18 cellular contexts compared by ENCODE assay signal in genomic region chr10:35446439-35446838, GRCh38.
A peak's percentile ranks its signal among the peaks of the same experiment; 100 is the strongest.
DNase-seq lines count a peak whose midpoint lies in the region; ATAC-seq and TF ChIP-seq lines count a peak whose summit lies in the region.
"Had no signal": no experiment of that assay in that cellular context is flagged by ENCODE, and none has a peak within 500 bp of the region (broad histone marks: within the 10 kb centered on the region; RNA-seq: fewer than 3 reads in every experiment).

No MANE protein-coding gene starts in this region.

- H3K27me3 ChIP-seq in GM23248 (replicated peaks; ENCODE audit: insufficient read depth) (no peaks in the 10 kb centered on the region), MM.1S (replicated peaks; ENCODE audit: insufficient read depth, low read length) (no peaks in the 10 kb centered on the region)
- H3K27me3 ChIP-seq: cardiac muscle cell had no signal

- H3K4me1 ChIP-seq in GM23248 (ENCODE audit: insufficient read depth) (peaks cover 56% of the 10 kb centered on the region), MM.1S (ENCODE audit: low read length) (0 out of 2 replicates have a peak, but pooled peaks cover 2% of the 10 kb centered on the region)

- peak overlapping the region; percentile 42 for H3K27ac Mint-ChIP-seq in chondrocyte (ENCODE audit: unreplicated experiment)
- H3K27ac Mint-ChIP-seq: nephron progenitor cell had no signal

- peaks cover 6% of the 10 kb centered on the region for H3K36me3 Mint-ChIP-seq in chondrocyte (ENCODE audit: low read depth)

- DNase-seq in AG08395 (ENCODE audit: low spot score) (peak; percentile 21), GM23248 (peak; percentile 30), chondrocyte (ENCODE audit: low spot score) (no peak), myocyte (ENCODE audit: low read depth) (peak; percentile 72), DMS153 (lab: John Stamatoyannopoulos, UW) (no peak), COLO668 (lab: John Stamatoyannopoulos, UW; ENCODE audit: unreplicated experiment) (no peak), MM.1S (no peak)
- DNase-seq: activated T-cell treated with anti-CD3 and anti-CD28 coated beads, Interleukin-2, amount 50 U/mL, for 1 hour; effector memory CD8-positive, alpha-beta T cell; NCI-H1092; NCI-H526; nephron progenitor cell; PC-9; retina; stimulated activated CD4-positive, alpha-beta T cell treated with anti-CD3 and anti-CD28 coated beads, Interleukin-1b, Interleukin-23, amount 100 ng/mL, for 48 hours had no signal

- H3K4me3 Mint-ChIP-seq in chondrocyte (ENCODE audit: unreplicated experiment) = no peak overlapping the region
- H3K4me3 Mint-ChIP-seq: nephron progenitor cell had no signal

- H3K4me3 ChIP-seq in GM23248 (no peak overlapping the region), MM.1S (ENCODE audit: low read length) (no peak overlapping the region)
- H3K4me3 ChIP-seq: cardiac muscle cell, HAP-1, PC-9 had no signal

- H3K27me3 Mint-ChIP-seq in chondrocyte (ENCODE audit: low read depth) = no peaks in the 10 kb centered on the region
- H3K27me3 Mint-ChIP-seq: effector memory CD8-positive, alpha-beta T cell had no signal

- WGBS in GM23248 (ENCODE audit: low coverage in 1 of 2, low lambda C conversion rate in 2 of 2, missing lambda C conversion rate in 2 of 2), 2 experiments = 70 to 73% methylated on average over 2 of the region's 2 CpGs

- no peak overlapping the region for H2AFZ ChIP-seq in GM23248
- H2AFZ ChIP-seq in MM.1S (ENCODE audit: low read length) = no peak overlapping the region
- H2AFZ ChIP-seq: PC-9 had no signal

- ATAC-seq in GM21576 (IDR thresholded peaks at IDR 0.05; ENCODE audit: unreplicated experiment) = no peak
- ATAC-seq: effector memory CD8-positive, alpha-beta T cell had no signal

- 0 out of 2 replicates have a peak, but pooled peaks cover 4% of the 10 kb centered on the region for H3K36me3 ChIP-seq in GM23248 (ENCODE audit: low read depth)
- H3K36me3 ChIP-seq in MM.1S (replicated peaks; ENCODE audit: insufficient read depth, low read length) = no peaks in the 10 kb centered on the region
- H3K36me3 ChIP-seq: cardiac muscle cell, HAP-1 had no signal

- H3K9me2 ChIP-seq in GM23248 (ENCODE audit: insufficient read depth) (no peaks in the 10 kb centered on the region), MM.1S (replicated peaks; ENCODE audit: insufficient read depth, low read length) (no peaks in the 10 kb centered on the region)

- H3K4me2 ChIP-seq in GM23248 (ENCODE audit: unreplicated experiment) (peak overlapping the region; percentile 8), MM.1S (ENCODE audit: low read depth, low read length) (no peak overlapping the region)

- H3K27ac ChIP-seq in GM23248 (no peak overlapping the region), MM.1S (ENCODE audit: low read length) (no peak overlapping the region)
- H3K27ac ChIP-seq: cardiac muscle cell had no signal

- H3K9ac ChIP-seq in GM23248 (no peak overlapping the region), MM.1S (ENCODE audit: low read length) (no peak overlapping the region)

- peaks cover 97% of the 10 kb centered on the region for H3K79me2 ChIP-seq in GM23248 (ENCODE audit: insufficient read depth)
- peaks cover 73% of the 10 kb centered on the region for H3K79me2 ChIP-seq in MM.1S (ENCODE audit: low read length)

- H3F3A ChIP-seq in GM23248 (ENCODE audit: insufficient read depth) = peaks cover 19% of the 10 kb centered on the region
- H3F3A ChIP-seq in MM.1S (ENCODE audit: insufficient read depth, low read length) = no peaks in the 10 kb centered on the region

- no peak for TF ChIP-seq CTCF in chondrocyte (IDR thresholded peaks at IDR 0.05)
- TF ChIP-seq CTCF in MM.1S (IDR thresholded peaks at IDR 0.05; ENCODE audit: low read length) = no peak

- H3K9me3 Mint-ChIP-seq in chondrocyte (ENCODE audit: low read depth) = peaks cover 9% of the 10 kb centered on the region

- H4K20me1 ChIP-seq in GM23248 (ENCODE audit: insufficient read depth) = no peaks in the 10 kb centered on the region
- no peaks in the 10 kb centered on the region for H4K20me1 ChIP-seq in MM.1S (ENCODE audit: insufficient read depth, low read length)

- H3K4me1 Mint-ChIP-seq in chondrocyte (ENCODE audit: low read depth) = peaks cover 70% of the 10 kb centered on the region

- H3K9me3 ChIP-seq in GM23248 (ENCODE audit: low read depth) (no peaks in the 10 kb centered on the region), MM.1S (replicated peaks; ENCODE audit: insufficient read depth, low read length) (no peaks in the 10 kb centered on the region)

- in situ Hi-C loops in GM23248 (cut with MboI) = no loop called here

Comparison
In these comparisons a context has a peak if more than half of its experiments do, and no peak if none do; other contexts are left out.
1. DNase-seq: peak in AG08395 (single experiment), GM23248 (single experiment) and myocyte (single experiment); none in chondrocyte (single experiment), DMS153 (single experiment), COLO668 (single experiment) and MM.1S (single experiment).